ENCODE assay signal across 20 cellular contexts in genomic region chr15:54687628-54688027, GRCh38.
"Had no signal": no experiment of that assay in that cellular context is flagged by ENCODE, and none has a peak within 500 bp of the region (broad histone marks: within the 10 kb centered on the region; RNA-seq: fewer than 3 reads in every experiment).

No MANE protein-coding gene starts in this region.

- H3K4me1 ChIP-seq: gastrocnemius medialis, heart right ventricle, thyroid gland, uterus had no signal

- DNase-seq: activated CD4-positive, alpha-beta T cell treated with anti-CD3 and anti-CD28 coated beads for 1 hour; activated CD4-positive, alpha-beta T cell treated with anti-CD3 and anti-CD28 coated beads, Interleukin-2, amount 50 U/mL, for 4 hours; activated naive CD4-positive, alpha-beta T cell; activated naive CD8-positive, alpha-beta T cell treated with anti-CD3 and anti-CD28 coated beads, Interleukin-2, amount 10 ng/mL, durations not matched to agents 7 days and 5 days; activated T-cell treated with anti-CD3 and anti-CD28 coated beads for 4 hours; brain microvascular endothelial cell; cortex of kidney; endodermal cell; erythroblast; gastrocnemius medialis; heart right ventricle; naive thymus-derived CD4-positive, alpha-beta T cell; ovary; retina; stimulated activated CD4-positive, alpha-beta T cell treated with anti-CD3 and anti-CD28 coated beads, Interleukin-15, amount 100 ng/mL, for 24 hours; stimulated activated CD4-positive, alpha-beta T cell treated with anti-CD3 and anti-CD28 coated beads, Interleukin-4, amount 100 ng/mL, for 1 hour; stimulated activated naive B cell treated with anti-CD40 and anti-IgM and Interleukin-4, amounts not matched to agents 10 μg/mL and 1 μg/mL and 100 μg/mL, for 72 hours; thyroid gland; uterus had no signal

- ATAC-seq: gastrocnemius medialis; heart right ventricle; left lobe of liver; naive thymus-derived CD4-positive, alpha-beta T cell; stimulated activated naive B cell treated with anti-CD40 and anti-IgM and Interleukin-4, amounts not matched to agents 10 μg/mL and 1 μg/mL and 100 μg/mL, for 72 hours had no signal

- H3K27ac ChIP-seq: brain microvascular endothelial cell, gastrocnemius medialis, heart right ventricle, ovary, thyroid gland, uterus had no signal

- H3K36me3 ChIP-seq: brain microvascular endothelial cell, gastrocnemius medialis, heart right ventricle, ovary, thyroid gland, uterus had no signal

- H3K9me3 ChIP-seq: gastrocnemius medialis, heart right ventricle, ovary, thyroid gland, uterus had no signal

- H3K4me3 ChIP-seq: gastrocnemius medialis, heart right ventricle, ovary, thyroid gland, uterus had no signal

- H3K27me3 ChIP-seq: brain microvascular endothelial cell, gastrocnemius medialis, heart right ventricle, ovary, thyroid gland, uterus had no signal
